In the genomic region with DNA sequence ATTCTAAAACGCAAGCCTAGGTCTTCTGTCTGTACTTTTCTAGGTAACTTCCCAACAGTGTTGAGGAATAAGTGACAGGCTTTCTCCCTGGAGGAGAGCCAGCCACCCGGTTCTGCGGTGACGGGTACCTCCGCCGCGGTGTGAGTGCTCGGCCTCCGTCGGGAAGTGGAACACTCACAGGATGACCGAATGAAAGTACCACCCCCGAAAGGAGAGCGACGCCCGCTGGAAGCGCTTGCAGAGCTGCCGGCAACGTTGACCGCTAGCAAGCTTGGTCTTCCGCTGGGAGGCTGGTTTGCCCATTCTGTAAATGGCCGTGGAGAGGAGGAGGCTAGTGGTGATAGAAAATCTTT, we compare ENCODE assay signal across 8 cellular contexts. TPM values are rescaled to one million over a fixed set of nuclear protein-coding genes. Genes with fewer than 3 reads are reported as not detected.
DNase-seq lines count a peak whose midpoint lies in the region; ATAC-seq, FAIRE-seq and TF ChIP-seq lines count a peak whose summit lies in the region.

No MANE protein-coding gene starts in this region.

- H3K27ac ChIP-seq in GM23338 (ENCODE audit: low read depth) (peak overlapping the region; percentile 43; the same call in 1 of the 2 replicates), angular gyrus (ENCODE audit: low read depth, low read length) (peak overlapping the region; percentile 92), right cardiac atrium (ENCODE audit: low read length) (peak overlapping the region; percentile 96)

- peaks cover 10% of the 10 kb centered on the region; the same call in 1 of the 2 replicates for H3K4me1 ChIP-seq in GM23338 (ENCODE audit: insufficient read depth)
- peaks cover 4% of the 10 kb centered on the region for H3K4me1 ChIP-seq in right cardiac atrium (ENCODE audit: control insufficient read depth, insufficient read depth, low read length)

- H3K4me3 Mint-ChIP-seq in GM23338 = peak overlapping the region; percentile 92

- H3K4me3 ChIP-seq in GM23338 = peak overlapping the region; percentile 81
- H3K4me3 ChIP-seq in right cardiac atrium (ENCODE audit: low read length) = peak overlapping the region; percentile 61
- H3K4me3 ChIP-seq in retinal pigment epithelial cell (ENCODE audit: low read length) = peak overlapping the region; percentile 80

- intact Hi-C loops in right cardiac atrium (cut with DNase I) = loop anchor here in 2 of 4 donors (10.0 kb wide), 1 partner anchor 61 kb away; the partner anchor contains the start of gene ZDHHC14 (in 2 of the 2)

- peak; percentile 84 for ATAC-seq in GM23338
- ATAC-seq in right cardiac atrium = peak; percentile 90 to 91

- WGBS in right cardiac atrium = under 1% methylated on average over 21 of the region's 21 CpGs

- H3K27me3 ChIP-seq in GM23338 (ENCODE audit: insufficient read depth) (no peaks in the 10 kb centered on the region), right cardiac atrium (ENCODE audit: control insufficient read depth, insufficient read depth) (no peaks in the 10 kb centered on the region)

- H3K4me2 ChIP-seq in GM23338 = peak overlapping the region; percentile 99

- H2AFZ ChIP-seq in GM23338 = peak overlapping the region; percentile 97

- peak overlapping the region; percentile 93 for H3K27ac Mint-ChIP-seq in GM23338

- no peaks in the 10 kb centered on the region; the same call in 2 of the 3 replicates for H3K4me1 Mint-ChIP-seq in GM23338

- peaks cover 9% of the 10 kb centered on the region; the same call in 1 of the 2 replicates for H3K36me3 ChIP-seq in GM23338 (ENCODE audit: insufficient read depth)

- H3K9me3 Mint-ChIP-seq in GM23338 = no peaks in the 10 kb centered on the region; the same call in 2 of the 3 replicates

- H3F3A ChIP-seq in GM23338 (replicated peaks; ENCODE audit: low read depth) = no peaks in the 10 kb centered on the region

- peaks cover 8% of the 10 kb centered on the region for H3K27me3 Mint-ChIP-seq in GM23338 (ENCODE audit: insufficient read depth, low read depth, poor library complexity)

- TF ChIP-seq CTCF in D721Med (IDR thresholded peaks at IDR 0.05; ENCODE audit: insufficient read depth, missing control alignments) = no peak
- peak in 1 of 2 experiments; percentile 46; a peak in 2 of 4 replicates for TF ChIP-seq CTCF in GM23338 (conservative IDR thresholded peaks at IDR 0.05; ENCODE audit: low read depth in 2 of 2)
- TF ChIP-seq CTCF in retinal pigment epithelial cell (conservative IDR thresholded peaks at IDR 0.05; ENCODE audit: low read depth, low read length) = peak; percentile 23

- no peak for FAIRE-seq in D721Med (lab: Jason Lieb, UNC)

- H3K9me3 ChIP-seq in right cardiac atrium (ENCODE audit: control insufficient read depth, low read length) = no peaks in the 10 kb centered on the region

- peak; percentile 18 for DNase-seq in D721Med (ENCODE audit: insufficient read length, low spot score)
- peak; percentile 91 for DNase-seq in GM23338 (ENCODE audit: low spot score)
- DNase-seq in NCI-H460 (ENCODE audit: extremely low read depth, low read depth) = peak; percentile 32
- peak; percentile 87 to 93 (median 91) for DNase-seq in right cardiac atrium
- peak; percentile 58 for DNase-seq in retinal pigment epithelial cell (ENCODE audit: low read depth)
- no peak for DNase-seq in NCI-H524 treated with DMSO at 0.1 percent for 48 hours (lab: John Stamatoyannopoulos, UW)
- DNase-seq in Kasumi-1 (lab: John Stamatoyannopoulos, UW) = no peak

- H3K36me3 Mint-ChIP-seq in GM23338 (ENCODE audit: low read depth) = peaks cover 4% of the 10 kb centered on the region

- peaks cover 21% of the 10 kb centered on the region for H3K79me2 ChIP-seq in GM23338 (replicated peaks; ENCODE audit: insufficient read depth)

- peaks cover 3% of the 10 kb centered on the region for H4K20me1 ChIP-seq in GM23338 (replicated peaks; ENCODE audit: insufficient read depth)

- no peaks in the 10 kb centered on the region for H3K9me2 ChIP-seq in GM23338 (ENCODE audit: insufficient read depth)

TF ChIP-seq in GM23338, 12 proteins besides CTCF, POLR2A, EP300 and RAD21:
- 0 out of 2 replicates have a peak, but pooled peaks have one; percentile 13 for TF ChIP-seq CREB1 (CRISPR knock-in tag; IDR thresholded peaks at IDR 0.05; ENCODE audit: low read depth)
- TF ChIP-seq ZNF462 (CRISPR knock-in tag; IDR thresholded peaks at IDR 0.05) = no peak
- no peak for TF ChIP-seq NANOG (IDR thresholded peaks at IDR 0.05; ENCODE audit: borderline replicate concordance)
- no peak for TF ChIP-seq STAT1 (IDR thresholded peaks at IDR 0.05; ENCODE audit: unreplicated experiment)

RNA-seq across cellular contexts. Expression of gene TMEM242, which starts 0.6 kb away (rescaled TPM):
- 3.7 and 5.7 TPM in 2 replicates for total RNA-seq in GM23338 (2014; rRNA removed; shearing (Covaris generic))
- 9.7 and 10.7 TPM in 2 replicates for polyA plus RNA-seq in GM23338 (2016; fragmentation: Nextera tagmentation; extraction: Ambion mirVana)
- total RNA-seq in NCI-H460 (2014; rRNA removed; shearing (Covaris generic)) = 6.6 and 6.8 TPM in 2 replicates
- polyA plus RNA-seq in NCI-H460 (2014; cell fraction: nucleus; rRNA removed) = 2.8 and 3.3 TPM in 2 replicates
- total RNA-seq in right cardiac atrium = 10 to 100 TPM; 11.5 to 14.8 (median 13.8) TPM
- 12.3 TPM for polyA plus RNA-seq in right cardiac atrium

RNA-seq across cellular contexts. Expression of gene ZDHHC14, which starts 57.1 kb away (rescaled TPM):
- 2.4 and 7.4 TPM in 2 replicates for total RNA-seq in GM23338 (2014; rRNA removed; shearing (Covaris generic))
- polyA plus RNA-seq in GM23338 (2016; fragmentation: Nextera tagmentation; extraction: Ambion mirVana) (2.0 and 3.0 TPM in 2 replicates), right cardiac atrium (20.2 TPM)
- total RNA-seq in NCI-H460 (2014; rRNA removed; shearing (Covaris generic)) = 2.4 TPM in 2 replicates
- polyA plus RNA-seq in NCI-H460 (2014; cell fraction: nucleus; rRNA removed) = 3.6 and 14.3 TPM in 2 replicates
- total RNA-seq in right cardiac atrium = 10 to 100 TPM; 10.6 to 22.1 (median 18.2) TPM

Comparison
In these comparisons a context has a peak if more than half of its experiments do, and no peak if none do; other contexts are left out.
1. DNase-seq: peak in D721Med (single experiment), GM23338 (single experiment), NCI-H460 (single experiment), right cardiac atrium (3 of 3) and retinal pigment epithelial cell (single experiment); none in NCI-H524 treated with DMSO at 0.1 percent for 48 hours (single experiment) and Kasumi-1 (0 of 2).
2. H3K27ac ChIP-seq: peak in every context shown above with its lines; median percentile 96 in right cardiac atrium; 92 in angular gyrus; 43 in GM23338.
3. Peak in every context shown above with its lines, with median percentiles within 50 percentile points of each other: H3K4me3 ChIP-seq.